8 cellular contexts compared by ENCODE assay signal in genomic region chr13:60397693-60398437, GRCh38. TPM values are rescaled to one million over a fixed set of nuclear protein-coding genes. Genes with fewer than 3 reads are reported as not detected.
A peak's percentile ranks its signal among the peaks of the same experiment; 100 is the strongest.
DNase-seq lines count a peak whose midpoint lies in the region; ATAC-seq, FAIRE-seq and TF ChIP-seq lines count a peak whose summit lies in the region.

No MANE protein-coding gene starts in this region.

- peak overlapping the region; percentile 97 for H3K9ac ChIP-seq in endothelial cell of umbilical vein (replicated peaks; ENCODE audit: extremely low read depth, insufficient read depth, low read length)

- H3K4me1 ChIP-seq in A673 (ENCODE audit: insufficient read depth, low read length, poor library complexity, severe bottlenecking): peaks cover 27% of the 10 kb centered on the region
- peaks cover 23% of the 10 kb centered on the region for H3K4me1 ChIP-seq in endothelial cell of umbilical vein (ENCODE audit: control insufficient read depth, extremely low read depth, insufficient read depth, low read length)

- H3K27ac ChIP-seq in A673 (ENCODE audit: low read depth, low read length, poor library complexity, severe bottlenecking) (peak overlapping the region; percentile 93), endothelial cell of umbilical vein (ENCODE audit: insufficient read depth, low read depth, low read length) (peak overlapping the region; percentile 93)

- H2AFZ ChIP-seq in endothelial cell of umbilical vein (ENCODE audit: low read depth, low read length): peak overlapping the region; percentile 94

- H3K4me3 ChIP-seq in A673 (ENCODE audit: low read depth, low read length, poor library complexity, severe bottlenecking) (peak overlapping the region; percentile 62), endothelial cell of umbilical vein (replicated peaks in 1 of 3; ENCODE audit: insufficient read depth in 1 of 3, low read depth in 1 of 3, low read length in 3 of 3) (peak overlapping the region; percentile 76 to 97 (median 94))

- H3K27me3 Mint-ChIP-seq in mesothelial cell of epicardium (ENCODE audit: low read depth): no peaks in the 10 kb centered on the region
- no peaks in the 10 kb centered on the region for H3K27me3 Mint-ChIP-seq in stimulated activated naive B cell treated with anti-CD40 and anti-IgM and Interleukin-4, amounts not matched to agents 10 μg/mL and 1 μg/mL and 100 μg/mL, for 72 hours

- CTCF ChIA-PET in A673 (lab: Charles Lee): interaction anchor here (0.7 kb wide), 1 partner anchor 15 kb away, joined by 5 read pairs; no protein-coding TSS in a partner anchor
- CTCF ChIA-PET in endothelial cell of umbilical vein (lab: Charles Lee): interaction anchor here (0.6 to 3.3 kb wide), 3 partner anchors 33 to 1923 kb away, joined by 3 to 17 read pairs (median 8); no protein-coding TSS in a partner anchor

- H3K9me1 ChIP-seq in endothelial cell of umbilical vein (replicated peaks; ENCODE audit: control insufficient read depth, extremely low read depth, insufficient read depth, low read length): no peaks in the 10 kb centered on the region

- TF ChIP-seq CTCF in A673 (conservative IDR thresholded peaks at IDR 0.05; ENCODE audit: low read depth, low read length) (no peak), GM13977 (IDR thresholded peaks at IDR 0.05; ENCODE audit: extremely low read depth, insufficient read depth, missing control alignments) (no peak), endothelial cell of umbilical vein (IDR thresholded peaks at IDR 0.05; ENCODE audit: extremely low read depth in 1 of 2, insufficient read depth in 1 of 2, low read depth in 1 of 2, low read length in 2 of 2) (no peak), mesothelial cell of epicardium (IDR thresholded peaks at IDR 0.05; ENCODE audit: unreplicated experiment) (no peak)

- H3K4me1 Mint-ChIP-seq in mesothelial cell of epicardium: peaks cover 36% of the 10 kb centered on the region
- H3K4me1 Mint-ChIP-seq in stimulated activated naive B cell treated with anti-CD40 and anti-IgM and Interleukin-4, amounts not matched to agents 10 μg/mL and 1 μg/mL and 100 μg/mL, for 72 hours: peaks cover 13 to 32% of the 10 kb centered on the region in 2 donors

- no peaks in the 10 kb centered on the region for H4K20me1 ChIP-seq in endothelial cell of umbilical vein (replicated peaks; ENCODE audit: control insufficient read depth, extremely low read depth, insufficient read depth, low read length)

- H3K27ac Mint-ChIP-seq in mesothelial cell of epicardium: peak overlapping the region; percentile 90
- peak overlapping the region; percentile 98 for H3K27ac Mint-ChIP-seq in stimulated activated naive B cell treated with anti-CD40 and anti-IgM and Interleukin-4, amounts not matched to agents 10 μg/mL and 1 μg/mL and 100 μg/mL, for 72 hours

- H3K36me3 ChIP-seq in A673 (ENCODE audit: insufficient read depth, low read length, poor library complexity, severe bottlenecking) (no peaks in the 10 kb centered on the region), endothelial cell of umbilical vein (ENCODE audit: control insufficient read depth in 2 of 2, extremely low read depth in 1 of 2, insufficient read depth in 2 of 2, low read length in 2 of 2) (no peaks in the 10 kb centered on the region)

- peak; percentile 26 for TF ChIP-seq POLR2A in endothelial cell of umbilical vein (IDR thresholded peaks at IDR 0.05; ENCODE audit: low read depth, low read length)

- H3K4me3 Mint-ChIP-seq in mesothelial cell of epicardium: peak overlapping the region; percentile 89
- peak overlapping the region; percentile 92 to 98 for H3K4me3 Mint-ChIP-seq in stimulated activated naive B cell treated with anti-CD40 and anti-IgM and Interleukin-4, amounts not matched to agents 10 μg/mL and 1 μg/mL and 100 μg/mL, for 72 hours

- no peaks in the 10 kb centered on the region for H3K27me3 ChIP-seq in A673 (replicated peaks; ENCODE audit: insufficient read depth, low read depth, low read length, poor library complexity)
- H3K27me3 ChIP-seq in endothelial cell of umbilical vein (ENCODE audit: control insufficient read depth in 2 of 2, insufficient read depth in 2 of 2, low read length in 2 of 2): no peaks in the 10 kb centered on the region

- POLR2A ChIA-PET in A673 (lab: Charles Lee; ENCODE audit: low non-redundant PET) (interaction anchor here (0.6 kb wide), 2 partner anchors 64 to 832 kb away, joined by 3 to 18 read pairs; no protein-coding TSS in a partner anchor), endothelial cell of umbilical vein (lab: Charles Lee) (interaction anchor here (0.6 kb wide), 1 partner anchor 117 kb away, joined by 3 read pairs; no protein-coding TSS in a partner anchor)

- no peaks in the 10 kb centered on the region for H3K9me3 Mint-ChIP-seq in mesothelial cell of epicardium
- H3K9me3 Mint-ChIP-seq in stimulated activated naive B cell treated with anti-CD40 and anti-IgM and Interleukin-4, amounts not matched to agents 10 μg/mL and 1 μg/mL and 100 μg/mL, for 72 hours: no peaks in the 10 kb centered on the region

- ATAC-seq in HG02884 (IDR thresholded peaks at IDR 0.05; ENCODE audit: unreplicated experiment): peak; percentile 24
- peak; percentile 43 to 48 for ATAC-seq in stimulated activated naive B cell treated with anti-CD40 and anti-IgM and Interleukin-4, amounts not matched to agents 10 μg/mL and 1 μg/mL and 100 μg/mL, for 72 hours (replicated peaks)

- H3K79me2 ChIP-seq in endothelial cell of umbilical vein (ENCODE audit: control insufficient read depth, insufficient read depth, low read length): peaks cover 16% of the 10 kb centered on the region

- BruUV-seq in A673 (replicated peaks; lab: Mats Ljungman, UMichigan) (TSS peak; percentile 57), endothelial cell of umbilical vein (replicated peaks; lab: Mats Ljungman, UMichigan) (TSS peak; percentile 28)

- FAIRE-seq in endothelial cell of umbilical vein (lab: Jason Lieb, UNC): no peak

- dilution Hi-C loops in endothelial cell of umbilical vein (cut with MboI; ENCODE audit: extremely low pct_ligation_motif_present, low sequenced_read_pairs): no loop called here

- DNase-seq in A673 (ENCODE audit: low spot score) (peak; percentile 63), GM13977 (ENCODE audit: low spot score) (peak; percentile 60), NCI-H1930 (lab: John Stamatoyannopoulos, UW) (peak; percentile 30 to 44), endothelial cell of umbilical vein (ENCODE audit: low read depth, low spot score) (peak; percentile 65), mesothelial cell of epicardium (ENCODE audit: low spot score in 2 of 2, unreplicated experiment in 2 of 2) (peak in 1 of 2 experiments; percentile 71)
- DNase-seq in activated CD4-positive, alpha-beta T cell treated with anti-CD3 and anti-CD28 coated beads, Interleukin-2, amount 50 U/mL, for 48 hours: peak; percentile 49 to 55
- no peak for DNase-seq in stimulated activated naive B cell treated with anti-CD40 and anti-IgM and Interleukin-4, amounts not matched to agents 10 μg/mL and 1 μg/mL and 100 μg/mL, for 72 hours

- intact Hi-C loops in A673 (cut with micrococcal nuclease; ENCODE audit: unreplicated experiment) (loop anchor here (1.0 to 2.0 kb wide), 2 partner anchors 13 to 33 kb away; no protein-coding TSS in a partner anchor), endothelial cell of umbilical vein (cut with micrococcal nuclease) (loop anchor here (2.0 to 10.0 kb wide), 3 partner anchors 113 to 866 kb away; no protein-coding TSS in a partner anchor)

- H3K4me2 ChIP-seq in endothelial cell of umbilical vein (ENCODE audit: insufficient read depth, low read length): peak overlapping the region; percentile 100

- no peaks in the 10 kb centered on the region for H3K36me3 Mint-ChIP-seq in mesothelial cell of epicardium
- no peaks in the 10 kb centered on the region for H3K36me3 Mint-ChIP-seq in stimulated activated naive B cell treated with anti-CD40 and anti-IgM and Interleukin-4, amounts not matched to agents 10 μg/mL and 1 μg/mL and 100 μg/mL, for 72 hours

- H3K9me3 ChIP-seq in A673 (ENCODE audit: low read depth, low read length, poor library complexity, severe bottlenecking): no peaks in the 10 kb centered on the region
- H3K9me3 ChIP-seq in endothelial cell of umbilical vein (replicated peaks; ENCODE audit: control insufficient read depth, insufficient read depth, low read length): no peaks in the 10 kb centered on the region

- in situ Hi-C loops in GM13977 (cut with MboI; ENCODE audit: low pct_unique_long_range_greater_than_20kb, low sequenced_read_pairs, unreplicated experiment): no loop called here

TF ChIP-seq in endothelial cell of umbilical vein, 7 proteins besides CTCF, POLR2A, EP300 and RAD21:
- TF ChIP-seq POLR2AphosphoS5 (IDR thresholded peaks at IDR 0.05; ENCODE audit: insufficient read depth, low read depth, low read length) (peak; percentile 59), GATA2 (IDR thresholded peaks at IDR 0.05; ENCODE audit: insufficient read depth, insufficient read length, low read depth, low read length) (no peak)

RNA-seq across cellular contexts. Expression of gene TDRD3, which starts 0.8 kb away (rescaled TPM):
- total RNA-seq in A673 (2021) (30.7 and 34.1 TPM in 2 replicates), endothelial cell of umbilical vein (16.3 and 18.5 TPM in 2 replicates), mesothelial cell of epicardium (47.6 to 50.8 TPM (median 50.6 TPM) in 3 replicates)
- 1.7 and 3.0 TPM in 2 replicates for polyA plus RNA-seq in endothelial cell of umbilical vein
- polyA plus RNA-seq in endothelial cell of umbilical vein (2011; cell fraction: cytosol; rRNA removed): 4.0 and 4.1 TPM in 2 replicates
- polyA plus RNA-seq in endothelial cell of umbilical vein (2011; cell fraction: nucleus; rRNA removed): 7.7 and 13.0 TPM in 2 replicates
- polyA plus RNA-seq in endothelial cell of umbilical vein (2012): 7.8 and 9.5 TPM in 2 replicates
- 7.2 and 8.9 TPM in 2 replicates for polyA minus RNA-seq in endothelial cell of umbilical vein
- 12.2 TPM for polyA minus RNA-seq in endothelial cell of umbilical vein (2011; cell fraction: cytosol; rRNA and poly(A)+ RNA removed)
- 28.0 and 40.4 TPM in 2 replicates for polyA minus RNA-seq in endothelial cell of umbilical vein (2011; cell fraction: nucleus; rRNA and poly(A)+ RNA removed)
